In genomic region chr6:133752129-133752528, GRCh38 we compare ENCODE assay signal across 20 cellular contexts.
"Had no signal": no experiment of that assay in that cellular context is flagged by ENCODE, and none has a peak within 500 bp of the region (broad histone marks: within the 10 kb centered on the region; RNA-seq: fewer than 3 reads in every experiment).

No MANE protein-coding gene starts in this region.

- DNase-seq: activated CD4-positive, alpha-beta memory T cell treated with anti-CD3 and anti-CD28 coated beads, Interleukin-2, amount 10 ng/mL, durations not matched to agents 7 days and 5 days; activated CD4-positive, alpha-beta T cell treated with anti-CD3 and anti-CD28 coated beads for 4 hours; activated naive CD8-positive, alpha-beta T cell treated with anti-CD3 and anti-CD28 coated beads, Interleukin-2, amount 10 ng/mL, durations not matched to agents 7 days and 5 days; activated T-cell treated with anti-CD3 and anti-CD28 coated beads, Interleukin-2, amount 50 U/mL, for 4 hours; aorta; colonic mucosa; foreskin fibroblast; kidney glomerular epithelial cell; midbrain; posterior cingulate gyrus; retina; stimulated activated CD4-positive, alpha-beta T cell treated with anti-CD3 and anti-CD28 coated beads, Interleukin-4, amount 100 ng/mL, for 24 hours; stimulated activated naive CD4-positive, alpha-beta T cell treated with Interleukin-2 at 50 U/mL for 16 hours; SW 1271; trophoblast cell had no signal

- H3K27ac ChIP-seq: cardiac muscle cell, colonic mucosa, neutrophil, SJSA1, skin epidermis had no signal

- H3K4me1 ChIP-seq: colonic mucosa had no signal

- H3K9me3 Mint-ChIP-seq: activated CD4-positive, alpha-beta memory T cell treated with anti-CD3 and anti-CD28 coated beads, Interleukin-2, amount 10 ng/mL, durations not matched to agents 7 days and 5 days; activated naive CD8-positive, alpha-beta T cell treated with anti-CD3 and anti-CD28 coated beads, Interleukin-2, amount 10 ng/mL, durations not matched to agents 7 days and 5 days; activated T-cell treated with anti-CD3 and anti-CD28 coated beads, Interleukin-2, amount 50 U/mL, for 4 hours; WTC11 had no signal

- H3K9me3 ChIP-seq: colonic mucosa, neutrophil, SJSA1 had no signal

- H3K27ac Mint-ChIP-seq: activated CD4-positive, alpha-beta memory T cell treated with anti-CD3 and anti-CD28 coated beads, Interleukin-2, amount 10 ng/mL, durations not matched to agents 7 days and 5 days; activated naive CD8-positive, alpha-beta T cell treated with anti-CD3 and anti-CD28 coated beads, Interleukin-2, amount 10 ng/mL, durations not matched to agents 7 days and 5 days; WTC11 had no signal

- H3K36me3 Mint-ChIP-seq: activated naive CD8-positive, alpha-beta T cell treated with anti-CD3 and anti-CD28 coated beads, Interleukin-2, amount 10 ng/mL, durations not matched to agents 7 days and 5 days; WTC11 had no signal

- ATAC-seq: activated T-cell treated with anti-CD3 and anti-CD28 coated beads, Interleukin-2, amount 50 U/mL, for 4 hours; WTC11 had no signal

- H3K4me3 Mint-ChIP-seq: activated CD4-positive, alpha-beta memory T cell treated with anti-CD3 and anti-CD28 coated beads, Interleukin-2, amount 10 ng/mL, durations not matched to agents 7 days and 5 days; activated naive CD8-positive, alpha-beta T cell treated with anti-CD3 and anti-CD28 coated beads, Interleukin-2, amount 10 ng/mL, durations not matched to agents 7 days and 5 days; activated T-cell treated with anti-CD3 and anti-CD28 coated beads, Interleukin-2, amount 50 U/mL, for 4 hours; WTC11 had no signal

- H3K4me1 Mint-ChIP-seq: activated CD4-positive, alpha-beta memory T cell treated with anti-CD3 and anti-CD28 coated beads, Interleukin-2, amount 10 ng/mL, durations not matched to agents 7 days and 5 days; activated naive CD8-positive, alpha-beta T cell treated with anti-CD3 and anti-CD28 coated beads, Interleukin-2, amount 10 ng/mL, durations not matched to agents 7 days and 5 days; WTC11 had no signal

- H3K27me3 ChIP-seq: colonic mucosa, neutrophil, SJSA1 had no signal

- H3K36me3 ChIP-seq: cardiac muscle cell, colonic mucosa, neutrophil, SJSA1 had no signal

- H3K4me3 ChIP-seq: cardiac muscle cell, colonic mucosa, SJSA1, skin epidermis had no signal
